Comparison of ENCODE assay signal across 8 cellular contexts in genomic region chr12:57522019-57522886, GRCh38. TPM values are rescaled to one million over a fixed set of nuclear protein-coding genes. Genes with fewer than 3 reads are reported as not detected.
A peak's percentile ranks its signal among the peaks of the same experiment; 100 is the strongest.
DNase-seq lines count a peak whose midpoint lies in the region; TF ChIP-seq lines count a peak whose summit lies in the region.

TSS of gene MBD6 (plus strand) at chr12:57522824. CDS start at chr12:57524304, 1,480 bp downstream.

- H3K27me3 ChIP-seq in HAP-1 (ENCODE audit: low read depth) (no peaks in the 10 kb centered on the region), MG63 (no peaks in the 10 kb centered on the region), SJCRH30 (no peaks in the 10 kb centered on the region), neutrophil (no peaks in the 10 kb centered on the region)

- no peaks in the 10 kb centered on the region for H3K9me3 ChIP-seq in HAP-1
- H3K9me3 ChIP-seq in MG63 = no peaks in the 10 kb centered on the region
- no peaks in the 10 kb centered on the region for H3K9me3 ChIP-seq in SJCRH30 (replicated peaks)
- no peaks in the 10 kb centered on the region for H3K9me3 ChIP-seq in neutrophil

- H3K27ac ChIP-seq in SJCRH30 = peak within 1 kb of the TSS; percentile 75
- H3K27ac ChIP-seq in neutrophil = peak within 1 kb of the TSS; percentile 100
- H3K27ac ChIP-seq in substantia nigra (ENCODE audit: low read depth, low read length, poor library complexity, severe bottlenecking) = peak within 1 kb of the TSS; percentile 100

- peak; percentile 19 for TF ChIP-seq CTCF in neutrophil (IDR thresholded peaks at IDR 0.05)

- H3K4me1 ChIP-seq in HAP-1 (peaks cover 33% of the 10 kb centered on the region), SJCRH30 (peaks cover 43% of the 10 kb centered on the region), neutrophil (ENCODE audit: control insufficient read depth in 1 of 2, insufficient read depth in 1 of 2, low read depth in 1 of 2, low read length in 1 of 2) (peaks cover 56 to 59% of the 10 kb centered on the region in 2 experiments)

- in situ Hi-C loops in G401 (cut with HindIII; ENCODE audit: low sequenced_read_pairs) (no loop called here), HAP-1 (cut with MboI; ENCODE audit: low sequenced_read_pairs) (no loop called here)

- H3K4me3 ChIP-seq in HAP-1 = peak within 1 kb of the TSS; percentile 69
- H3K4me3 ChIP-seq in MG63 = peak within 1 kb of the TSS; percentile 77
- H3K4me3 ChIP-seq in SJCRH30 = peak within 1 kb of the TSS; percentile 65
- peak within 1 kb of the TSS; percentile 78 to 99 for H3K4me3 ChIP-seq in neutrophil (ENCODE audit: low read depth in 1 of 2, low read length in 1 of 2)

- peaks cover 56% of the 10 kb centered on the region for H3K36me3 ChIP-seq in HAP-1 (replicated peaks)
- peaks cover 55% of the 10 kb centered on the region for H3K36me3 ChIP-seq in MG63
- peaks cover 41% of the 10 kb centered on the region for H3K36me3 ChIP-seq in SJCRH30
- peaks cover 48% of the 10 kb centered on the region for H3K36me3 ChIP-seq in neutrophil

- peak; percentile 85 for DNase-seq in G401 (ENCODE audit: low spot score)
- peak; percentile 77 to 95 for DNase-seq in HAP-1 (ENCODE audit: low spot score in 2 of 2)
- DNase-seq in MG63 = peak; percentile 97
- DNase-seq in SJCRH30 = peak; percentile 100
- peak; percentile 83 for DNase-seq in activated gamma-delta T cell treated with anti-CD3 and anti-CD28 coated beads, Interleukin-2, amount 50 U/mL, for 16 hours (ENCODE audit: low read depth)
- peak; percentile 83 for DNase-seq in foreskin melanocyte
- peak; percentile 57 to 97 (median 89) for DNase-seq in substantia nigra (lab: John Stamatoyannopoulos, UW)

RNA-seq across cellular contexts. Expression of gene MBD6, which starts in this region (rescaled TPM):
- total RNA-seq in G401 (2014; rRNA removed; shearing (Covaris generic)) = 1.4 and 2.1 TPM in 2 replicates
- 0.07 and 3.0 TPM in 2 replicates for total RNA-seq in MG63 (2014; rRNA removed; shearing (Covaris generic); ENCODE audit: low replicate concordance)
- 60.0 and 60.1 TPM in 2 replicates for total RNA-seq in SJCRH30 (2014; rRNA removed; shearing (Covaris generic))

Comparison
In these comparisons a context has a peak if more than half of its experiments do, and no peak if none do; other contexts are left out.
1. Peak in every context shown above with its lines: DNase-seq, H3K4me3 ChIP-seq and H3K27ac ChIP-seq.
2. RNA of gene MBD6 (total RNA-seq): 60.0 to 60.1 TPM in SJCRH30; 0.07 to 3.0 TPM in MG63 and 1.4 to 2.1 TPM in G401; every median in the first group is over 10 times any median in the second.